Comparison of ENCODE assay signal across 18 cellular contexts in genomic region chr4:3091464-3091863, GRCh38. TPM values are rescaled to one million over a fixed set of nuclear protein-coding genes. Genes with fewer than 3 reads are reported as not detected.
DNase-seq lines count a peak whose midpoint lies in the region; ATAC-seq, FAIRE-seq and TF ChIP-seq lines count a peak whose summit lies in the region.
"Had no signal": no experiment of that assay in that cellular context is flagged by ENCODE, and none has a peak within 500 bp of the region (broad histone marks: within the 10 kb centered on the region; RNA-seq: fewer than 3 reads in every experiment).

No MANE protein-coding gene starts in this region.

- no peaks in the 10 kb centered on the region for H3K27me3 ChIP-seq in KMS-11 (ENCODE audit: insufficient read depth, low read depth)
- no peaks in the 10 kb centered on the region for H3K27me3 ChIP-seq in GM12878 (replicated peaks in 1 of 2; ENCODE audit: control insufficient read depth in 2 of 2, insufficient read depth in 2 of 2, low read length in 1 of 2)

- H3K79me2 ChIP-seq in KMS-11 (ENCODE audit: insufficient read depth, low read depth) = no peaks in the 10 kb centered on the region
- peaks cover 42% of the 10 kb centered on the region for H3K79me2 ChIP-seq in GM12878 (ENCODE audit: control insufficient read depth, insufficient read depth, low read length)

- H3K4me1 ChIP-seq in KMS-11 (ENCODE audit: low read depth, poor library complexity, severe bottlenecking) (peaks cover 13% of the 10 kb centered on the region), GM12878 (ENCODE audit: control insufficient read depth, insufficient read depth, low read length) (peaks cover 6% of the 10 kb centered on the region), mucosa of descending colon (ENCODE audit: low read depth) (no peaks in the 10 kb centered on the region)

- no peak for TF ChIP-seq RAD21 in GM12878 (IDR thresholded peaks at IDR 0.05; ENCODE audit: insufficient read depth, low read depth, low read length)

- peak; percentile 52 for FAIRE-seq in GM12878 (lab: Jason Lieb, UNC)

- no TSS peak for BruUV-seq in GM12878 (replicated peaks; lab: Mats Ljungman, UMichigan)

- CTCF ChIA-PET in activated CD4-positive, alpha-beta memory T cell treated with anti-CD3 and anti-CD28 coated beads, Interleukin-2, amount 10 ng/mL, durations not matched to agents 7 days and 5 days (lab: Charles Lee) = interaction anchor here (1.3 kb wide), 1 partner anchor 16 kb away, joined by 4 read pairs; no protein-coding TSS in a partner anchor
- CTCF ChIA-PET in activated CD4-positive, alpha-beta memory T cell treated with anti-CD3 and anti-CD28 coated beads for 36 hours (lab: Charles Lee) = interaction anchor here (1.1 kb wide), 1 partner anchor 15 kb away, joined by 7 read pairs; no protein-coding TSS in a partner anchor
- CTCF ChIA-PET in GM12878 (lab: Yijun Ruan, JAX) = no interaction called here

- TF ChIP-seq EP300 in GM12878 (IDR thresholded peaks at IDR 0.05; ENCODE audit: borderline replicate concordance in 1 of 2, control insufficient read depth in 1 of 2, low read depth in 2 of 2, low read length in 2 of 2) = no peak

- no peak for TF ChIP-seq CTCF in KMS-11 (conservative IDR thresholded peaks at IDR 0.05; ENCODE audit: low read depth, low read length)
- no peak for TF ChIP-seq CTCF in GM12878 (IDR thresholded peaks at IDR 0.05 in 2 of 3, conservative IDR thresholded peaks at IDR 0.05 in 1 of 3; ENCODE audit: control insufficient read depth in 2 of 3, extremely low read depth in 1 of 3, insufficient read depth in 1 of 3, low read depth in 3 of 3, low read length in 3 of 3)
- TF ChIP-seq CTCF in mucosa of descending colon (IDR thresholded peaks at IDR 0.05) = no peak
- TF ChIP-seq CTCF in GM20000 (IDR thresholded peaks at IDR 0.05; ENCODE audit: extremely low read depth, missing control alignments) = no peak

- in situ Hi-C loops in GM12878 (cut with MboI) = no loop called here

- H3K4me3 ChIP-seq in KMS-11 (IDR thresholded peaks at IDR 0.05; ENCODE audit: insufficient read depth, low read depth, low read length) (no peak overlapping the region), GM12878 (no peak overlapping the region), mucosa of descending colon (no peak overlapping the region)
- H3K4me3 ChIP-seq: GM23248, PC-9 had no signal

- TF ChIP-seq POLR2A in GM12878 (IDR thresholded peaks at IDR 0.05; ENCODE audit: low read depth, low read length) = no peak

- intact Hi-C loops in activated CD4-positive, alpha-beta memory T cell treated with anti-CD3 and anti-CD28 coated beads for 36 hours (cut with micrococcal nuclease) = no loop called here
- intact Hi-C loops in GM12878 (cut with micrococcal nuclease; ENCODE audit: unreplicated experiment) (no loop called here), mucosa of descending colon (cut with DNase I, micrococcal nuclease) (no loop called here)

- H3K9me3 Mint-ChIP-seq in activated CD4-positive, alpha-beta memory T cell treated with anti-CD3 and anti-CD28 coated beads, Interleukin-2, amount 10 ng/mL, durations not matched to agents 7 days and 5 days = no peaks in the 10 kb centered on the region
- no peaks in the 10 kb centered on the region for H3K9me3 Mint-ChIP-seq in activated CD4-positive, alpha-beta memory T cell treated with anti-CD3 and anti-CD28 coated beads for 36 hours

- H3K4me3 Mint-ChIP-seq in activated CD4-positive, alpha-beta memory T cell treated with anti-CD3 and anti-CD28 coated beads, Interleukin-2, amount 10 ng/mL, durations not matched to agents 7 days and 5 days = no peak overlapping the region
- no peak overlapping the region for H3K4me3 Mint-ChIP-seq in activated CD4-positive, alpha-beta memory T cell treated with anti-CD3 and anti-CD28 coated beads for 36 hours

- H3K9ac ChIP-seq in KMS-11 = no peak overlapping the region
- no peak overlapping the region for H3K9ac ChIP-seq in GM12878 (ENCODE audit: control insufficient read depth, insufficient read depth, low read length)
- H3K9ac ChIP-seq: GM23248 had no signal

- no peak for DNase-seq in activated CD4-positive, alpha-beta memory T cell treated with anti-CD3 and anti-CD28 coated beads, Interleukin-2, amount 10 ng/mL, durations not matched to agents 7 days and 5 days
- DNase-seq in activated CD4-positive, alpha-beta memory T cell treated with anti-CD3 and anti-CD28 coated beads for 36 hours = no peak
- no peak for DNase-seq in GM12878 (ENCODE audit: low read depth, low spot score)
- no peak for DNase-seq in mucosa of descending colon
- no peak for DNase-seq in GM20000 (ENCODE audit: low spot score)
- DNase-seq: DMS 273 treated with DMSO at 0.1 percent for 48 hours, GDM1, GM23248, NCI-H1436, NCI-H2029 treated with DMSO at 0.1 percent for 48 hours, NCI-H774, PC-9 had no signal

- H3K4me2 ChIP-seq in KMS-11 (peak overlapping the region; percentile 31; the same call in 1 of the 2 replicates), GM12878 (ENCODE audit: control insufficient read depth, insufficient read depth) (no peak overlapping the region; the same call in 1 of the 2 replicates)
- H3K4me2 ChIP-seq: PC-9 had no signal

- H2AFZ ChIP-seq in KMS-11 (ENCODE audit: low read depth) = no peak overlapping the region
- no peak overlapping the region for H2AFZ ChIP-seq in GM12878 (ENCODE audit: control insufficient read depth, low read depth, low read length)
- H2AFZ ChIP-seq: GM23248, PC-9 had no signal

- RAD21 ChIA-PET in GM12878 (lab: Charles Lee; ENCODE audit: unreplicated experiment) = no interaction called here

- no peaks in the 10 kb centered on the region for H3K36me3 ChIP-seq in KMS-11 (ENCODE audit: insufficient read depth)
- peaks cover 8 to 25% of the 10 kb centered on the region in 2 experiments for H3K36me3 ChIP-seq in GM12878 (ENCODE audit: control insufficient read depth in 2 of 2, insufficient read depth in 2 of 2, low read length in 1 of 2)
- no peaks in the 10 kb centered on the region for H3K36me3 ChIP-seq in mucosa of descending colon (ENCODE audit: low read depth)

- peaks cover 50% of the 10 kb centered on the region for H3K36me3 Mint-ChIP-seq in activated CD4-positive, alpha-beta memory T cell treated with anti-CD3 and anti-CD28 coated beads, Interleukin-2, amount 10 ng/mL, durations not matched to agents 7 days and 5 days (ENCODE audit: low read depth)
- H3K36me3 Mint-ChIP-seq in activated CD4-positive, alpha-beta memory T cell treated with anti-CD3 and anti-CD28 coated beads for 36 hours = peaks cover 30% of the 10 kb centered on the region

- POLR2A ChIA-PET in activated CD4-positive, alpha-beta memory T cell treated with anti-CD3 and anti-CD28 coated beads, Interleukin-2, amount 10 ng/mL, durations not matched to agents 7 days and 5 days (lab: Charles Lee) = interaction anchor here (0.9 kb wide), 2 partner anchors 8 to 16 kb away, joined by 3 read pairs; no protein-coding TSS in a partner anchor
- POLR2A ChIA-PET in activated CD4-positive, alpha-beta memory T cell treated with anti-CD3 and anti-CD28 coated beads for 36 hours (lab: Charles Lee) = no interaction called here
- POLR2A ChIA-PET in GM12878 (lab: Charles Lee) = no interaction called here

- SMC1A ChIA-PET in GM12878 (lab: Charles Lee; ENCODE audit: uncharacterized antibody, unreplicated experiment) = interaction anchor here (0.6 to 1.7 kb wide), 4 partner anchors 11 to 50 kb away, joined by 3 to 4 read pairs (median 4); no protein-coding TSS in a partner anchor

- no peaks in the 10 kb centered on the region for H3K27me3 Mint-ChIP-seq in activated CD4-positive, alpha-beta memory T cell treated with anti-CD3 and anti-CD28 coated beads, Interleukin-2, amount 10 ng/mL, durations not matched to agents 7 days and 5 days
- no peaks in the 10 kb centered on the region for H3K27me3 Mint-ChIP-seq in activated CD4-positive, alpha-beta memory T cell treated with anti-CD3 and anti-CD28 coated beads for 36 hours

- peaks cover 12% of the 10 kb centered on the region for H3K4me1 Mint-ChIP-seq in activated CD4-positive, alpha-beta memory T cell treated with anti-CD3 and anti-CD28 coated beads, Interleukin-2, amount 10 ng/mL, durations not matched to agents 7 days and 5 days
- peaks cover 24% of the 10 kb centered on the region for H3K4me1 Mint-ChIP-seq in activated CD4-positive, alpha-beta memory T cell treated with anti-CD3 and anti-CD28 coated beads for 36 hours (ENCODE audit: low read depth)

- WGBS in GM12878 (ENCODE audit: insufficient coverage, insufficient replicate concordance, low lambda C conversion rate, missing lambda C conversion rate) = 65% methylated on average over 5 of the region's 5 CpGs

- ATAC-seq in GM12878 = peak; percentile 56
- peak; percentile 23 for ATAC-seq in mucosa of descending colon
- ATAC-seq in HG02763 (IDR thresholded peaks at IDR 0.05; ENCODE audit: unreplicated experiment) = no peak
- ATAC-seq: HCT116 had no signal

- no peaks in the 10 kb centered on the region for H4K20me1 ChIP-seq in KMS-11 (ENCODE audit: insufficient read depth)
- H4K20me1 ChIP-seq in GM12878 (ENCODE audit: control insufficient read depth, insufficient read depth) = no peaks in the 10 kb centered on the region

- H3K27ac ChIP-seq in KMS-11 (no peak overlapping the region), GM12878 (ENCODE audit: control insufficient read depth, insufficient read depth) (no peak overlapping the region)
- H3K27ac ChIP-seq: C4-2B, GM23248, PC-9 had no signal

- H3K9me3 ChIP-seq in GM12878 (replicated peaks; ENCODE audit: control insufficient read depth, insufficient read depth, low read length) (no peaks in the 10 kb centered on the region), mucosa of descending colon (no peaks in the 10 kb centered on the region)

- H3K27ac Mint-ChIP-seq in activated CD4-positive, alpha-beta memory T cell treated with anti-CD3 and anti-CD28 coated beads, Interleukin-2, amount 10 ng/mL, durations not matched to agents 7 days and 5 days = peak overlapping the region; percentile 55
- H3K27ac Mint-ChIP-seq in activated CD4-positive, alpha-beta memory T cell treated with anti-CD3 and anti-CD28 coated beads for 36 hours = no peak overlapping the region

RNA-seq across cellular contexts. Expression of gene HTT, which starts 17.0 kb away (rescaled TPM):
- total RNA-seq in activated CD4-positive, alpha-beta memory T cell treated with anti-CD3 and anti-CD28 coated beads, Interleukin-2, amount 10 ng/mL, durations not matched to agents 7 days and 5 days = 10 to 100 TPM; 50.7 to 54.9 TPM
- total RNA-seq in activated CD4-positive, alpha-beta memory T cell treated with anti-CD3 and anti-CD28 coated beads for 36 hours = 10 to 100 TPM; 57.6 to 69.8 TPM
- 480 and 510 TPM in 2 replicates for total RNA-seq in GM12878 (2013; cell fraction: nucleolus; rRNA removed)
- total RNA-seq in GM12878 (2014; rRNA removed) = 46.5 and 47.3 TPM in 2 replicates
- 61.4 and 62.0 TPM in 2 replicates for total RNA-seq in GM12878 (2014; rRNA removed; fragmentation: Illumina TruSeq; extraction: Trizol)
- 108 and 112 TPM in 2 replicates for total RNA-seq in GM12878 (2021)
- polyA plus RNA-seq in GM12878 (2011; ENCODE audit: low read depth) = 28.8 TPM
- 37.7 and 37.9 TPM in 2 replicates for polyA plus RNA-seq in GM12878 (2011; rRNA removed)
- 45.3 and 49.6 TPM in 2 replicates for polyA plus RNA-seq in GM12878 (2011; cell fraction: cytosol; rRNA removed)
- polyA plus RNA-seq in GM12878 (2011; cell fraction: nucleus; rRNA removed) = 117 and 129 TPM in 2 replicates
- polyA plus RNA-seq in GM12878 (2012) = 60.4 and 62.6 TPM in 2 replicates
- 113 and 203 TPM in 2 replicates for polyA plus RNA-seq in GM12878 (2014; fragmentation: Illumina TruSeq; extraction: Trizol)
- polyA plus RNA-seq in GM12878 (2014; fragmentation: Nextera tagmentation; extraction: Ambion mirVana) = 1 to 10 TPM; 3.3 to 3.6 TPM
- 51.0 and 55.2 TPM in 2 replicates for polyA plus RNA-seq in GM12878 (2014; rRNA removed)
- 10 to 100 TPM; 19.4 to 39.2 TPM for polyA plus RNA-seq in GM12878 (2016; fragmentation: Nextera tagmentation; extraction: Ambion mirVana)
- 206 and 215 TPM in 2 replicates for polyA minus RNA-seq in GM12878 (2011; rRNA and poly(A)+ RNA removed)
- polyA minus RNA-seq in GM12878 (2011; cell fraction: cytosol; rRNA and poly(A)+ RNA removed) = 62.9 and 84.7 TPM in 2 replicates
- 129 and 214 TPM in 2 replicates for polyA minus RNA-seq in GM12878 (2011; cell fraction: nucleus; rRNA and poly(A)+ RNA removed)
- 10 to 100 TPM; 51.3 to 71.8 (median 67.5) TPM for total RNA-seq in mucosa of descending colon

RNA-seq across cellular contexts. Expression of gene HTT-AS, which starts 17.1 kb away (rescaled TPM):
- not detected for total RNA-seq in activated CD4-positive, alpha-beta memory T cell treated with anti-CD3 and anti-CD28 coated beads, Interleukin-2, amount 10 ng/mL, durations not matched to agents 7 days and 5 days
- not detected for total RNA-seq in activated CD4-positive, alpha-beta memory T cell treated with anti-CD3 and anti-CD28 coated beads for 36 hours
- total RNA-seq in GM12878 (2013; cell fraction: nucleolus; rRNA removed) = not detected in 2 replicates
- total RNA-seq in GM12878 (2014; rRNA removed) (not detected in 2 replicates), GM12878 (2014; rRNA removed; fragmentation: Illumina TruSeq; extraction: Trizol) (not detected in 2 replicates), GM12878 (2021) (not detected in 2 replicates), mucosa of descending colon (not detected)
- polyA plus RNA-seq in GM12878 (2011; ENCODE audit: low read depth) = not detected
- polyA plus RNA-seq in GM12878 (2011; rRNA removed) (not detected in 2 replicates), GM12878 (2014; fragmentation: Illumina TruSeq; extraction: Trizol) (not detected in 2 replicates), GM12878 (2014; fragmentation: Nextera tagmentation; extraction: Ambion mirVana) (not detected), GM12878 (2014; rRNA removed) (not detected in 2 replicates), GM12878 (2016; fragmentation: Nextera tagmentation; extraction: Ambion mirVana) (not detected)
- not detected in 2 replicates for polyA plus RNA-seq in GM12878 (2011; cell fraction: cytosol; rRNA removed)
- polyA plus RNA-seq in GM12878 (2011; cell fraction: nucleus; rRNA removed) = not detected in 2 replicates
- not detected in 2 replicates for polyA plus RNA-seq in GM12878 (2012)
- polyA minus RNA-seq in GM12878 (2011; rRNA and poly(A)+ RNA removed) = not detected in 2 replicates
- polyA minus RNA-seq in GM12878 (2011; cell fraction: cytosol; rRNA and poly(A)+ RNA removed) = not detected in 2 replicates
- not detected in 2 replicates for polyA minus RNA-seq in GM12878 (2011; cell fraction: nucleus; rRNA and poly(A)+ RNA removed)
- total RNA-seq: A673, GM23248, NCI-H460, PC-9 had no signal
- polyA plus RNA-seq: GM23248 had no signal
